22 cellular contexts compared by ENCODE assay signal in genomic region chr21:31515253-31515652, GRCh38.
DNase-seq lines count a peak whose midpoint lies in the region; ATAC-seq, FAIRE-seq and TF ChIP-seq lines count a peak whose summit lies in the region.
"Had no signal": no experiment of that assay in that cellular context is flagged by ENCODE, and none has a peak within 500 bp of the region (broad histone marks: within the 10 kb centered on the region; RNA-seq: fewer than 3 reads in every experiment).

No MANE protein-coding gene starts in this region.

- H3K27ac ChIP-seq in HUES48 (ENCODE audit: low read depth, low read length) (peak overlapping the region; percentile 64), ectodermal cell (ENCODE audit: insufficient read depth, low read depth, low read length, poor library complexity, severe bottlenecking) (peak overlapping the region; percentile 57), neural progenitor cell (peak overlapping the region; percentile 55)
- H3K27ac ChIP-seq: C4-2B, HL-60, SK-N-MC had no signal

- no peak overlapping the region for H2AFZ ChIP-seq in neural progenitor cell (replicated peaks)

- CTCF ChIA-PET in activated CD4-positive, alpha-beta memory T cell treated with anti-CD3 and anti-CD28 coated beads, Interleukin-2, amount 10 ng/mL, durations not matched to agents 7 days and 5 days (lab: Charles Lee), result no interaction called here

- 90 to 92% methylated on average over 2 of the region's 2 CpGs for WGBS in ectodermal cell, 2 experiments

- H3K27ac Mint-ChIP-seq in neural progenitor cell, result no peak overlapping the region
- H3K27ac Mint-ChIP-seq in activated CD4-positive, alpha-beta memory T cell treated with anti-CD3 and anti-CD28 coated beads, Interleukin-2, amount 10 ng/mL, durations not matched to agents 7 days and 5 days, result no peak overlapping the region
- H3K27ac Mint-ChIP-seq: CD8-positive, alpha-beta memory T cell had no signal

- FAIRE-seq in HTR-8/SVneo (lab: Jason Lieb, UNC), result no peak
- FAIRE-seq: GM19239, K562, RCC 7860 had no signal

- H3K4me1 ChIP-seq in HUES48 (ENCODE audit: control insufficient read depth, insufficient read depth, low read length), result peaks cover 22% of the 10 kb centered on the region
- H3K4me1 ChIP-seq in ectodermal cell (ENCODE audit: control insufficient read depth, insufficient read depth, low read length), result peaks cover 17% of the 10 kb centered on the region
- peaks cover 18% of the 10 kb centered on the region for H3K4me1 ChIP-seq in neural progenitor cell

- H3K27me3 Mint-ChIP-seq in neural progenitor cell (ENCODE audit: insufficient read depth, low read depth), result no peaks in the 10 kb centered on the region
- peaks cover 17% of the 10 kb centered on the region for H3K27me3 Mint-ChIP-seq in activated CD4-positive, alpha-beta memory T cell treated with anti-CD3 and anti-CD28 coated beads, Interleukin-2, amount 10 ng/mL, durations not matched to agents 7 days and 5 days

- TF ChIP-seq CTCF in neural progenitor cell (IDR thresholded peaks at IDR 0.05), result no peak

- H3K79me2 ChIP-seq in neural progenitor cell (ENCODE audit: low read depth), result peaks cover 74% of the 10 kb centered on the region

- H3K36me3 ChIP-seq in HUES48 (ENCODE audit: control insufficient read depth, insufficient read depth, low read length) (no peaks in the 10 kb centered on the region), ectodermal cell (ENCODE audit: control insufficient read depth, insufficient read depth, low read length) (no peaks in the 10 kb centered on the region), neural progenitor cell (no peaks in the 10 kb centered on the region)

- peaks cover 6% of the 10 kb centered on the region for H3K36me3 Mint-ChIP-seq in neural progenitor cell
- H3K36me3 Mint-ChIP-seq in activated CD4-positive, alpha-beta memory T cell treated with anti-CD3 and anti-CD28 coated beads, Interleukin-2, amount 10 ng/mL, durations not matched to agents 7 days and 5 days (ENCODE audit: low read depth), result no peaks in the 10 kb centered on the region
- H3K36me3 Mint-ChIP-seq: CD8-positive, alpha-beta memory T cell had no signal

- no peaks in the 10 kb centered on the region for H3K27me3 ChIP-seq in HUES48 (ENCODE audit: control insufficient read depth, insufficient read depth, low read length)
- no peaks in the 10 kb centered on the region for H3K27me3 ChIP-seq in ectodermal cell (ENCODE audit: control insufficient read depth, insufficient read depth, low read length, poor library complexity, severe bottlenecking)
- H3K27me3 ChIP-seq in neural progenitor cell, result no peaks in the 10 kb centered on the region

- H3K4me2 ChIP-seq in neural progenitor cell, result peak overlapping the region; percentile 70

- H3K9me3 ChIP-seq in HUES48 (ENCODE audit: control insufficient read depth, insufficient read depth, low read length) (no peaks in the 10 kb centered on the region), ectodermal cell (ENCODE audit: control insufficient read depth, low read length) (no peaks in the 10 kb centered on the region), neural progenitor cell (ENCODE audit: low read depth) (no peaks in the 10 kb centered on the region)

- POLR2A ChIA-PET in activated CD4-positive, alpha-beta memory T cell treated with anti-CD3 and anti-CD28 coated beads, Interleukin-2, amount 10 ng/mL, durations not matched to agents 7 days and 5 days (lab: Charles Lee), result no interaction called here

- peaks cover 26% of the 10 kb centered on the region for H4K20me1 ChIP-seq in neural progenitor cell (ENCODE audit: low read depth)

- DNase-seq in neural progenitor cell (ENCODE audit: low spot score) (no peak), HTR-8/SVneo (ENCODE audit: insufficient read length, low spot score) (no peak), T-helper 1 cell (no peak)
- no peak for DNase-seq in activated CD4-positive, alpha-beta memory T cell treated with anti-CD3 and anti-CD28 coated beads, Interleukin-2, amount 10 ng/mL, durations not matched to agents 7 days and 5 days
- DNase-seq: CD8-positive, alpha-beta memory T cell; DMS79; Kasumi-1; NCI-H1105; NCI-H1436 treated with DMSO at 0.1 percent for 48 hours; NCI-H187 treated with DMSO at 0.1 percent for 48 hours; NCI-H524 treated with DMSO at 0.1 percent for 48 hours; NCI-H774; SIG-M5 had no signal

- H3K4me3 Mint-ChIP-seq in neural progenitor cell, result peak overlapping the region; percentile 51
- no peak overlapping the region for H3K4me3 Mint-ChIP-seq in activated CD4-positive, alpha-beta memory T cell treated with anti-CD3 and anti-CD28 coated beads, Interleukin-2, amount 10 ng/mL, durations not matched to agents 7 days and 5 days
- H3K4me3 Mint-ChIP-seq: CD8-positive, alpha-beta memory T cell had no signal

- no peak overlapping the region for H3K9ac ChIP-seq in HUES48 (ENCODE audit: low read depth, low read length)
- H3K9ac ChIP-seq in neural progenitor cell, result no peak overlapping the region

- peaks cover 12% of the 10 kb centered on the region for H3F3A ChIP-seq in neural progenitor cell (ENCODE audit: low read depth)

- peaks cover 21% of the 10 kb centered on the region for H3K4me1 Mint-ChIP-seq in neural progenitor cell
- peaks cover 5% of the 10 kb centered on the region for H3K4me1 Mint-ChIP-seq in activated CD4-positive, alpha-beta memory T cell treated with anti-CD3 and anti-CD28 coated beads, Interleukin-2, amount 10 ng/mL, durations not matched to agents 7 days and 5 days

- no peak for ATAC-seq in HG02870 (IDR thresholded peaks at IDR 0.05; ENCODE audit: unreplicated experiment)
- ATAC-seq: K562 had no signal

- H3K9me3 Mint-ChIP-seq in neural progenitor cell, result no peaks in the 10 kb centered on the region
- H3K9me3 Mint-ChIP-seq in activated CD4-positive, alpha-beta memory T cell treated with anti-CD3 and anti-CD28 coated beads, Interleukin-2, amount 10 ng/mL, durations not matched to agents 7 days and 5 days, result no peaks in the 10 kb centered on the region

- H3K4me3 ChIP-seq in HUES48 (ENCODE audit: low read depth, low read length), result no peak overlapping the region
- H3K4me3 ChIP-seq in ectodermal cell (ENCODE audit: insufficient read depth, low read depth, low read length), result no peak overlapping the region
- H3K4me3 ChIP-seq in neural progenitor cell, result no peak overlapping the region
- H3K4me3 ChIP-seq: K562, SK-N-MC had no signal
